ENCODE assay signal across 17 cellular contexts in genomic region chr15:68776477-68777270, GRCh38. TPM values are rescaled to one million over a fixed set of nuclear protein-coding genes. Genes with fewer than 3 reads are reported as not detected.
A peak's percentile ranks its signal among the peaks of the same experiment; 100 is the strongest.
DNase-seq lines count a peak whose midpoint lies in the region; ATAC-seq, FAIRE-seq and TF ChIP-seq lines count a peak whose summit lies in the region.
"Had no signal": no experiment of that assay in that cellular context is flagged by ENCODE, and none has a peak within 500 bp of the region (broad histone marks: within the 10 kb centered on the region; RNA-seq: fewer than 3 reads in every experiment).

No MANE protein-coding gene starts in this region.

- peaks cover 11% of the 10 kb centered on the region in 2 experiments for H3K4me1 Mint-ChIP-seq in H9

- H3K27me3 ChIP-seq in H9 (ENCODE audit: insufficient read depth, low read length): no peaks in the 10 kb centered on the region; the same call in 1 of the 2 replicates
- no peaks in the 10 kb centered on the region for H3K27me3 ChIP-seq in neutrophil
- H3K27me3 ChIP-seq in mesendoderm (ENCODE audit: insufficient read depth, low read length, poor library complexity): no peaks in the 10 kb centered on the region
- H3K27me3 ChIP-seq: BLaER1, colonic mucosa had no signal

- H3K27ac Mint-ChIP-seq in H9: peak overlapping the region in 2 of 3 experiments; percentile 27 to 64; a peak in 3 of 7 replicates

- H3K14ac ChIP-seq in H9 (ENCODE audit: insufficient read depth, low read length): no peak overlapping the region

- H4K8ac ChIP-seq in H9 (replicated peaks; ENCODE audit: insufficient read length, low read depth, low read length): no peak overlapping the region
- no peak overlapping the region for H4K8ac ChIP-seq in mesendoderm (ENCODE audit: low read depth, low read length)

- H3K79me1 ChIP-seq in H9 (ENCODE audit: insufficient read depth, low read depth, low read length, poor library complexity, severe bottlenecking) (no peaks in the 10 kb centered on the region), mesendoderm (ENCODE audit: low read length) (no peaks in the 10 kb centered on the region)

- H2BK5ac ChIP-seq in H9 (ENCODE audit: insufficient read length, low read length) (no peak overlapping the region), mesendoderm (ENCODE audit: low read length) (no peak overlapping the region)

- no peak for TF ChIP-seq POLR2A in A549 (IDR thresholded peaks at IDR 0.05; ENCODE audit: low read length)

- H3K27ac ChIP-seq in A549: no peak overlapping the region
- H3K27ac ChIP-seq in H9 (ENCODE audit: insufficient read length, low read depth, low read length): no peak overlapping the region
- H3K27ac ChIP-seq in coronary artery: peak overlapping the region; percentile 42 to 92
- peak overlapping the region; percentile 98 for H3K27ac ChIP-seq in neutrophil
- H3K27ac ChIP-seq in mesendoderm (ENCODE audit: low read depth, low read length): no peak overlapping the region
- H3K27ac ChIP-seq: colonic mucosa had no signal

- H2AK5ac ChIP-seq in H9 (ENCODE audit: insufficient read length, low read length) (no peak overlapping the region), mesendoderm (ENCODE audit: low read length) (no peak overlapping the region)

- no peak for TF ChIP-seq RAD21 in A549 (conservative IDR thresholded peaks at IDR 0.05 in 1 of 2, IDR thresholded peaks at IDR 0.05 in 1 of 2)

- H2BK120ac ChIP-seq in H9 (ENCODE audit: low read depth, low read length, poor library complexity, severe bottlenecking) (no peak overlapping the region), mesendoderm (ENCODE audit: low read depth, low read length) (no peak overlapping the region)

- H3K18ac ChIP-seq in H9 (ENCODE audit: insufficient read length, low read depth, low read length): no peak overlapping the region
- no peak overlapping the region for H3K18ac ChIP-seq in mesendoderm (ENCODE audit: low read length)

- peaks cover 18 to 39% (median 25%) of the 10 kb centered on the region in 3 experiments; a peak in 6 of 7 replicates for H3K36me3 Mint-ChIP-seq in H9 (ENCODE audit: insufficient read depth in 1 of 3, low read depth in 3 of 3)

- no peak overlapping the region for H3K23ac ChIP-seq in H9 (ENCODE audit: insufficient read length, low read depth, low read length)
- no peak overlapping the region for H3K23ac ChIP-seq in mesendoderm (ENCODE audit: low read length)

- no peak overlapping the region for H4K91ac ChIP-seq in H9 (ENCODE audit: insufficient read length, low read depth, low read length)

- H3K36me3 ChIP-seq in neutrophil (peaks cover 32% of the 10 kb centered on the region), mesendoderm (ENCODE audit: control insufficient read depth, insufficient read depth, low read length) (peaks cover 3% of the 10 kb centered on the region)

- no peak overlapping the region for H2BK12ac ChIP-seq in H9 (ENCODE audit: insufficient read length, low read depth, low read length)

- H2BK15ac ChIP-seq in H9 (ENCODE audit: low read depth, low read length) (no peak overlapping the region), mesendoderm (replicated peaks; ENCODE audit: low read depth) (no peak overlapping the region)

- FAIRE-seq in A549 (lab: Jason Lieb, UNC): no peak
- FAIRE-seq: G401.6 had no signal

- H2BK20ac ChIP-seq in H9 (ENCODE audit: low read depth, low read length, poor library complexity, severe bottlenecking): no peak overlapping the region

- H3K79me2 ChIP-seq in H9 (ENCODE audit: insufficient read depth, low read length) (no peaks in the 10 kb centered on the region), mesendoderm (ENCODE audit: control insufficient read depth, insufficient read depth, low read length) (no peaks in the 10 kb centered on the region)

- peak; percentile 14 to 32; a peak in 2 of 6 replicates for ATAC-seq in A549
- no peak for ATAC-seq in GM18520 (IDR thresholded peaks at IDR 0.05; ENCODE audit: unreplicated experiment)
- ATAC-seq in HG03457 (IDR thresholded peaks at IDR 0.05; ENCODE audit: unreplicated experiment): no peak

- H3K4me3 ChIP-seq in A549 (no peak overlapping the region), coronary artery (peak overlapping the region; percentile 38), neutrophil (ENCODE audit: low read depth in 1 of 2, low read length in 1 of 2) (no peak overlapping the region), mesendoderm (ENCODE audit: low read length) (no peak overlapping the region)
- H3K4me3 ChIP-seq: BLaER1, colonic mucosa had no signal

- WGBS in A549 (ENCODE audit: missing lambda C conversion rate): 94% methylated on average over 8 of the region's 10 CpGs
- WGBS in H9 (ENCODE audit: extremely low coverage, insufficient read length, low lambda C conversion rate): no CpG with 5 or more reads among the region's 10 CpGs
- WGBS in mesendoderm (ENCODE audit: extremely low coverage, insufficient coverage, low lambda C conversion rate): no CpG with 5 or more reads among the region's 10 CpGs

- peaks cover 10% of the 10 kb centered on the region for H3K27me3 Mint-ChIP-seq in H9 (ENCODE audit: low read depth)
- H3K27me3 Mint-ChIP-seq: naive B cell, T-cell had no signal

- CTCF ChIA-PET in A549 (lab: Yijun Ruan, JAX): interaction anchor here (0.6 to 11.6 kb wide), 5 partner anchors 10 to 256 kb away, joined by 3 to 110 read pairs (median 3); no protein-coding TSS in a partner anchor

- no peak overlapping the region for H3K4me3 Mint-ChIP-seq in H9
- H3K4me3 Mint-ChIP-seq: activated naive CD4-positive, alpha-beta T cell treated with anti-CD3 and anti-CD28 coated beads, Interleukin-2, amount 10 ng/mL, durations not matched to agents 7 days and 5 days; naive B cell; T-cell had no signal

- H3K4ac ChIP-seq in H9 (ENCODE audit: low read depth, low read length): no peak overlapping the region
- no peak overlapping the region for H3K4ac ChIP-seq in mesendoderm (ENCODE audit: low read depth, low read length)

- TF ChIP-seq CTCF in A549 (IDR thresholded peaks at IDR 0.05): no peak
- TF ChIP-seq CTCF in H9 (conservative IDR thresholded peaks at IDR 0.05): no peak
- TF ChIP-seq CTCF in coronary artery (IDR thresholded peaks at IDR 0.05): no peak
- no peak for TF ChIP-seq CTCF in neutrophil (IDR thresholded peaks at IDR 0.05)

- no peaks in the 10 kb centered on the region for H4K20me1 ChIP-seq in H9 (ENCODE audit: control insufficient read depth, insufficient read depth, insufficient read length)

- H3K9ac ChIP-seq in H9 (ENCODE audit: extremely low read depth, insufficient read length, low read length) (no peak overlapping the region), mesendoderm (ENCODE audit: low read length) (no peak overlapping the region)
- H3K9ac ChIP-seq: BLaER1 had no signal

- no peaks in the 10 kb centered on the region for H3K23me2 ChIP-seq in H9 (ENCODE audit: insufficient read length, low read depth, low read length, poor library complexity, severe bottlenecking)

- no peak overlapping the region for H3T11ph ChIP-seq in H9 (ENCODE audit: low read length)

- DNase-seq in A549 (ENCODE audit: low read depth in 1 of 2, low spot score in 1 of 2): no peak
- DNase-seq in H9: no peak
- DNase-seq in coronary artery (ENCODE audit: low spot score): peak; percentile 70
- no peak for DNase-seq in mesendoderm
- DNase-seq in HK-2 (ENCODE audit: unreplicated experiment): no peak
- DNase-seq: activated CD4-positive, alpha-beta T cell treated with anti-CD3 and anti-CD28 coated beads, Interleukin-2, amount 50 U/mL, for 4 hours; activated naive CD4-positive, alpha-beta T cell treated with anti-CD3 and anti-CD28 coated beads, Interleukin-2, amount 10 ng/mL, durations not matched to agents 7 days and 5 days; colonic mucosa; KG1; naive B cell; NCI-H187 treated with DMSO at 0.1 percent for 48 hours; T-cell had no signal

- no peaks in the 10 kb centered on the region; a peak in 1 of 5 replicates for H3K9me3 Mint-ChIP-seq in H9
- H3K9me3 Mint-ChIP-seq: activated naive CD4-positive, alpha-beta T cell treated with anti-CD3 and anti-CD28 coated beads, Interleukin-2, amount 10 ng/mL, durations not matched to agents 7 days and 5 days; T-cell had no signal

- H3K4me2 ChIP-seq in A549 (no peak overlapping the region), H9 (ENCODE audit: insufficient read depth, insufficient read length, low read length) (no peak overlapping the region), mesendoderm (ENCODE audit: low read length) (no peak overlapping the region)
- H3K4me2 ChIP-seq: BLaER1 had no signal

- H3K4me1 ChIP-seq in A549: no peaks in the 10 kb centered on the region
- H3K4me1 ChIP-seq in H9 (ENCODE audit: insufficient read depth, low read length): no peaks in the 10 kb centered on the region
- H3K4me1 ChIP-seq in neutrophil (ENCODE audit: control insufficient read depth in 1 of 2, insufficient read depth in 1 of 2, low read depth in 1 of 2, low read length in 1 of 2): peaks cover 50% of the 10 kb centered on the region in 2 experiments
- H3K4me1 ChIP-seq in mesendoderm (ENCODE audit: control insufficient read depth, low read depth, low read length): no peaks in the 10 kb centered on the region
- H3K4me1 ChIP-seq: colonic mucosa had no signal

- H3K9me3 ChIP-seq in A549: no peaks in the 10 kb centered on the region
- H3K9me3 ChIP-seq in H9 (ENCODE audit: control insufficient read depth, low read depth, low read length): no peaks in the 10 kb centered on the region
- no peaks in the 10 kb centered on the region for H3K9me3 ChIP-seq in neutrophil
- H3K9me3 ChIP-seq: colonic mucosa had no signal

- H3K56ac ChIP-seq in H9 (ENCODE audit: insufficient read length, low read depth, low read length) (no peak overlapping the region), mesendoderm (ENCODE audit: low read length) (no peak overlapping the region)

- H4K5ac ChIP-seq in H9 (ENCODE audit: insufficient read length, low read depth, low read length) (no peak overlapping the region), mesendoderm (ENCODE audit: low read length) (no peak overlapping the region)

- POLR2A ChIA-PET in A549 (lab: Yijun Ruan, JAX): no interaction called here

- no peak for TF ChIP-seq EP300 in A549 (IDR thresholded peaks at IDR 0.05)

- no peak overlapping the region for H2AFZ ChIP-seq in H9 (ENCODE audit: low read length)

TF ChIP-seq in A549, 52 proteins besides CTCF, POLR2A, EP300 and RAD21 (continues in another document):
- TF ChIP-seq FOSB (CRISPR knock-in tag; IDR thresholded peaks at IDR 0.05): no peak
- no peak for TF ChIP-seq PHF8 (IDR thresholded peaks at IDR 0.05; ENCODE audit: borderline replicate concordance, low read depth)
- TF ChIP-seq, protein P1, sequence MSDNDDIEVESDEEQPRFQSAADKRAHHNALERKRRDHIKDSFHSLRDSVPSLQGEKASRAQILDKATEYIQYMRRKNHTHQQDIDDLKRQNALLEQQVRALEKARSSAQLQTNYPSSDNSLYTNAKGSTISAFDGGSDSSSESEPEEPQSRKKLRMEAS (IDR thresholded peaks at IDR 0.05): no peak

RNA-seq across cellular contexts. Expression of gene ANP32A, which starts 44.0 kb away (rescaled TPM):
- 200 and 208 TPM in 2 replicates for polyA plus RNA-seq in A549 (2011; rRNA removed)
- polyA plus RNA-seq in A549 (2012; cell fraction: cytosol; rRNA removed): 97.6 and 99.3 TPM in 2 replicates
- 31.7 and 43.1 TPM in 2 replicates for polyA plus RNA-seq in A549 (2012; cell fraction: nucleus; rRNA removed)
- polyA plus RNA-seq in A549 (2017; fragmentation: RNase III; extraction: RNeasy Plus Mini Kit Qiagen cat#74134 plus additional on column Dnase treatment): 354 to 362 TPM (median 360 TPM) in 3 replicates
- 58.5 and 59.3 TPM in 2 replicates for polyA minus RNA-seq in A549 (2011; rRNA and poly(A)+ RNA removed)
- 318 and 322 TPM in 2 replicates for total RNA-seq in H9 (2021)
- 442 TPM for polyA plus RNA-seq in mesendoderm (2013, experiment 1 of 2)
- polyA plus RNA-seq in mesendoderm (2013, experiment 2 of 2): 440 TPM

Comparison
In these comparisons a context has a peak if more than half of its experiments do, and no peak if none do; other contexts are left out.
1. ATAC-seq: peak in A549 (2 of 2); none in GM18520 (single experiment) and HG03457 (single experiment).
2. H3K27ac ChIP-seq: peak in coronary artery (2 of 2) and neutrophil (single experiment); none in A549 (0 of 2), H9 (single experiment) and mesendoderm (single experiment).